Comparison of ENCODE assay signal across 25 cellular contexts in genomic region chr16:46843898-46844642, GRCh38. TPM values are rescaled to one million over a fixed set of nuclear protein-coding genes. Genes with fewer than 3 reads are reported as not detected.
A peak's percentile ranks its signal among the peaks of the same experiment; 100 is the strongest.
DNase-seq lines count a peak whose midpoint lies in the region; ATAC-seq and FAIRE-seq lines count a peak whose summit lies in the region.
"Had no signal": no experiment of that assay in that cellular context is flagged by ENCODE, and none has a peak within 500 bp of the region (broad histone marks: within the 10 kb centered on the region; RNA-seq: fewer than 3 reads in every experiment).

No MANE protein-coding gene starts in this region.

- no peak for FAIRE-seq in HTR-8/SVneo (lab: Jason Lieb, UNC)
- FAIRE-seq: HepG2 had no signal

- no peak overlapping the region for H2BK120ac ChIP-seq in neuronal stem cell (ENCODE audit: low read depth, low read length)

- H3K23ac ChIP-seq in neuronal stem cell (ENCODE audit: low read depth, low read length, poor library complexity), result peak overlapping the region; percentile 31

- H3K27ac ChIP-seq in ACC112 (ENCODE audit: low read depth, low read length), result no peak overlapping the region
- H3K27ac ChIP-seq in neuronal stem cell (replicated peaks; ENCODE audit: low read length), result no peak overlapping the region
- H3K27ac ChIP-seq: BLaER1 treated with 17β-estradiol and CSF1 and Interleukin-3, amounts not matched to agents 10 nM and 100 nM; breast epithelium; colonic mucosa; heart left ventricle had no signal

- H3K14ac ChIP-seq in neuronal stem cell (ENCODE audit: low read length), result peak overlapping the region; percentile 94

- H2BK15ac ChIP-seq in neuronal stem cell (ENCODE audit: low read length), result no peak overlapping the region

- H3K79me2 ChIP-seq in ACC112 (ENCODE audit: control insufficient read depth, insufficient read depth, low read length, unreplicated experiment), result no peaks in the 10 kb centered on the region

- H3K18ac ChIP-seq in neuronal stem cell (ENCODE audit: low read length), result peak overlapping the region; percentile 76

- no peaks in the 10 kb centered on the region for H3K4me1 ChIP-seq in ACC112 (ENCODE audit: control insufficient read depth, insufficient read depth, low read length, unreplicated experiment)
- H3K4me1 ChIP-seq in neuronal stem cell (ENCODE audit: control insufficient read depth in 2 of 2, insufficient read depth in 1 of 2, low read depth in 1 of 2, low read length in 2 of 2), result no peaks in the 10 kb centered on the region
- H3K4me1 ChIP-seq: BLaER1 treated with 17β-estradiol and CSF1 and Interleukin-3, amounts not matched to agents 10 nM and 100 nM; breast epithelium; colonic mucosa had no signal

- H3K36me3 ChIP-seq in ACC112 (ENCODE audit: insufficient read depth, low read length) (no peaks in the 10 kb centered on the region), H7 (replicated peaks; ENCODE audit: control insufficient read depth, insufficient read depth, low read length) (no peaks in the 10 kb centered on the region), neuronal stem cell (replicated peaks in 1 of 2; ENCODE audit: control insufficient read depth in 2 of 2, insufficient read depth in 2 of 2, low read length in 2 of 2) (no peaks in the 10 kb centered on the region)
- H3K36me3 ChIP-seq: breast epithelium, colonic mucosa, heart left ventricle had no signal

- DNase-seq in H7, result peak; percentile 40
- no peak for DNase-seq in neuronal stem cell (ENCODE audit: low spot score)
- no peak for DNase-seq in stimulated activated CD4-positive, alpha-beta T cell treated with anti-CD3 and anti-CD28 coated beads, Interleukin-4, amount 100 ng/mL, for 4 hours
- DNase-seq in EL, result no peak
- no peak for DNase-seq in HTR-8/SVneo (ENCODE audit: insufficient read length, low spot score)
- DNase-seq: activated CD4-positive, alpha-beta memory T cell treated with anti-CD3 and anti-CD28 coated beads, Interleukin-2, amount 10 ng/mL, durations not matched to agents 7 days and 5 days; activated effector memory CD4-positive, alpha-beta T cell treated with anti-CD3 and anti-CD28 coated beads, Interleukin-2, amount 50 U/mL, for 16 hours; activated T-cell treated with anti-CD3 and anti-CD28 coated beads for 4 hours; colonic mucosa; heart left ventricle; NCI-H1105; NCI-H2029; NCI-H2227 treated with DMSO at 0.1 percent for 48 hours; NCI-H748 treated with DMSO at 0.1 percent for 48 hours; stimulated activated CD4-positive, alpha-beta T cell treated with anti-CD3 and anti-CD28 coated beads, Interleukin-4, amount 100 ng/mL, for 24 hours; stimulated activated naive CD8-positive, alpha-beta T cell treated with anti-CD3 and anti-CD28 coated beads, Interleukin-15, amount 100 ng/mL, for 72 hours; T1000 had no signal

- H3K79me1 ChIP-seq in neuronal stem cell (ENCODE audit: low read depth, low read length), result peaks cover 2% of the 10 kb centered on the region

- H3K4ac ChIP-seq in neuronal stem cell (ENCODE audit: low read length), result no peak overlapping the region

- H2BK5ac ChIP-seq in neuronal stem cell (ENCODE audit: low read length), result no peak overlapping the region

- H3K9ac ChIP-seq in neuronal stem cell (ENCODE audit: low read depth, low read length, poor library complexity), result no peak overlapping the region
- H3K9ac ChIP-seq: BLaER1 treated with 17β-estradiol and CSF1 and Interleukin-3, amounts not matched to agents 10 nM and 100 nM had no signal

- H4K8ac ChIP-seq in neuronal stem cell (ENCODE audit: low read depth, low read length), result no peak overlapping the region

- H3K9me3 ChIP-seq in neuronal stem cell (replicated peaks in 1 of 2; ENCODE audit: control insufficient read depth in 2 of 2, insufficient read depth in 1 of 2, low read depth in 1 of 2, low read length in 2 of 2), result peaks cover 0 to 4% of the 10 kb centered on the region in 2 donors
- H3K9me3 ChIP-seq: breast epithelium, colonic mucosa had no signal

- peak overlapping the region; percentile 56 for H2AK5ac ChIP-seq in neuronal stem cell (ENCODE audit: low read depth, low read length)

- peak overlapping the region; percentile 83 for H2AFZ ChIP-seq in ACC112 (ENCODE audit: low read length, unreplicated experiment)
- no peak overlapping the region for H2AFZ ChIP-seq in neuronal stem cell (ENCODE audit: low read length)

- H2BK12ac ChIP-seq in neuronal stem cell (ENCODE audit: low read length), result no peak overlapping the region

- no peak overlapping the region for H3K4me2 ChIP-seq in neuronal stem cell (ENCODE audit: insufficient read depth, low read length, poor library complexity, severe bottlenecking)
- H3K4me2 ChIP-seq: BLaER1 treated with 17β-estradiol and CSF1 and Interleukin-3, amounts not matched to agents 10 nM and 100 nM had no signal

- H4K91ac ChIP-seq in neuronal stem cell (ENCODE audit: low read depth, low read length, poor library complexity), result no peak overlapping the region

- H3K4me3 ChIP-seq in ACC112 (ENCODE audit: low read depth, low read length) (peak overlapping the region; percentile 24; the same call in 1 of the 2 replicates), H7 (ENCODE audit: insufficient read depth, low read depth, low read length) (no peak overlapping the region), neuronal stem cell (ENCODE audit: low read length in 2 of 2) (no peak overlapping the region)
- H3K4me3 ChIP-seq: BLaER1 treated with 17β-estradiol and CSF1 and Interleukin-3, amounts not matched to agents 10 nM and 100 nM; breast epithelium; colonic mucosa had no signal

- H3K27me3 ChIP-seq in ACC112 (ENCODE audit: insufficient read depth, low read length), result peaks cover 11% of the 10 kb centered on the region; the same call in 1 of the 2 replicates
- no peaks in the 10 kb centered on the region for H3K27me3 ChIP-seq in H7 (ENCODE audit: control insufficient read depth, insufficient read depth, low read length)
- H3K27me3 ChIP-seq in neuronal stem cell (ENCODE audit: control insufficient read depth in 3 of 3, insufficient read depth in 3 of 3, low read depth in 1 of 3, low read length in 3 of 3), result no peaks in the 10 kb centered on the region
- H3K27me3 ChIP-seq: BLaER1 treated with 17β-estradiol and CSF1 and Interleukin-3, amounts not matched to agents 10 nM and 100 nM; colonic mucosa had no signal

- ATAC-seq in esophagus mucosa (peak; percentile 35), GM19023 (IDR thresholded peaks at IDR 0.05; ENCODE audit: unreplicated experiment) (no peak)
- ATAC-seq: activated CD4-positive, CD25-positive, alpha-beta regulatory T cell treated with anti-CD3 and anti-CD28 coated beads, Interleukin-2, amount 50 U/mL, for 24 hours; HepG2; left lobe of liver; stimulated activated naive CD8-positive, alpha-beta T cell treated with anti-CD3 and anti-CD28 coated beads, Interleukin-15, amount 100 ng/mL, for 72 hours had no signal

- no CpG with 5 or more reads among the region's 74 CpGs for WGBS in neuronal stem cell (ENCODE audit: extremely low coverage in 2 of 2, insufficient read length in 2 of 2, insufficient replicate concordance in 1 of 2), 2 donors

RNA-seq across cellular contexts. Expression of gene C16orf87, which starts 13.1 kb away (rescaled TPM):
- 18.8 and 22.5 TPM in 2 replicates for total RNA-seq in H7 (2014; rRNA removed; shearing (Covaris generic))
- total RNA-seq in esophagus mucosa, result 5.9 TPM
- 33.7 TPM for polyA plus RNA-seq in neuronal stem cell (2013, experiment 1 of 2)
- 35.6 TPM for polyA plus RNA-seq in neuronal stem cell (2013, experiment 2 of 2)

RNA-seq across cellular contexts. Expression of gene GPT2, which starts 40.1 kb away (rescaled TPM):
- 56.8 and 63.2 TPM in 2 replicates for total RNA-seq in H7 (2014; rRNA removed; shearing (Covaris generic))
- total RNA-seq in esophagus mucosa, result 92.0 TPM
- polyA plus RNA-seq in neuronal stem cell (2013, experiment 1 of 2), result 19.5 TPM
- 19.1 TPM for polyA plus RNA-seq in neuronal stem cell (2013, experiment 2 of 2)
